Comparison of ENCODE assay signal across 17 cellular contexts in the genomic region with DNA sequence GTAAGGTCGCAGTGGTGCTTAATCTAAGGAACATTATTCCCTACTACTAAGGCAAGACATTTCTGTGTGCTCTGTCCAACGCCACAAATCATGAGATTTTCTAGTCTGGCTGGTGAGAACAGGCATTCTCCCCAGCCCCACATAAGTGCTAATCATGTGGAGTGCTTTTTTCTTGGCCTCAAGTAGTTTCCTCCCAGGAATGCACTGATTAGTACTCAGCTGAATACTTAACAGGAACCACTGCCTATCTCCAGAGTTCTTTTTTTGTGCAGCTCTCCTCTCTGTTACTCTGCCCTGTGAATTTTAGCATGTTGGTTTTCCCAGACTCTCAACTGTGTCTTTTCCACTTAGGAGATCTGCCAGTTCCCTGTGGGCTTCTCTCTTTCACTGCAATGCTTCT.
DNase-seq lines count a peak whose midpoint lies in the region; ATAC-seq and TF ChIP-seq lines count a peak whose summit lies in the region.
"Had no signal": no experiment of that assay in that cellular context is flagged by ENCODE, and none has a peak within 500 bp of the region (broad histone marks: within the 10 kb centered on the region; RNA-seq: fewer than 3 reads in every experiment).

No MANE protein-coding gene starts in this region.

- H3K4me1 ChIP-seq in GM23338 (ENCODE audit: insufficient read depth), result no peaks in the 10 kb centered on the region
- no peaks in the 10 kb centered on the region for H3K4me1 ChIP-seq in lung (ENCODE audit: control insufficient read depth in 2 of 2, insufficient read depth in 2 of 2, low read length in 2 of 2)

- H3K9me3 ChIP-seq in lung (ENCODE audit: control insufficient read depth in 2 of 2, insufficient read depth in 1 of 2, low read length in 1 of 2), result no peaks in the 10 kb centered on the region

- no peak overlapping the region for H3K27ac ChIP-seq in GM23338 (ENCODE audit: low read depth)
- H3K27ac ChIP-seq in lung (ENCODE audit: low read depth in 1 of 2, low read length in 1 of 2), result no peak overlapping the region

- no peak overlapping the region for H3K4me3 ChIP-seq in GM23338
- no peak overlapping the region for H3K4me3 ChIP-seq in lung

- H3K9me3 Mint-ChIP-seq in GM23338, result peaks cover 8% of the 10 kb centered on the region; the same call in 2 of the 3 replicates

- 0 out of 2 replicates have a peak overlapping the region, but pooled peaks have one; percentile 63 for H2AFZ ChIP-seq in GM23338

- H3K27me3 Mint-ChIP-seq in GM23338 (ENCODE audit: insufficient read depth, low read depth, poor library complexity), result peaks cover 1% of the 10 kb centered on the region
- H3K27me3 Mint-ChIP-seq: CD4-positive, CD25-positive, alpha-beta regulatory T cell had no signal

- TF ChIP-seq CTCF in GM23338 (conservative IDR thresholded peaks at IDR 0.05; ENCODE audit: low read depth in 2 of 2) (no peak), lung (IDR thresholded peaks at IDR 0.05; ENCODE audit: control extremely low read depth, extremely low read depth) (no peak)

- H3K36me3 Mint-ChIP-seq in GM23338 (ENCODE audit: low read depth), result peaks cover 7% of the 10 kb centered on the region; the same call in 2 of the 3 replicates
- H3K36me3 Mint-ChIP-seq: CD4-positive, CD25-positive, alpha-beta regulatory T cell had no signal

- H3K27me3 ChIP-seq in GM23338 (ENCODE audit: insufficient read depth) (no peaks in the 10 kb centered on the region), lung (ENCODE audit: control insufficient read depth, insufficient read depth) (no peaks in the 10 kb centered on the region)

- no peak overlapping the region for H3K27ac Mint-ChIP-seq in GM23338

- H3K79me2 ChIP-seq in GM23338 (replicated peaks; ENCODE audit: insufficient read depth), result no peaks in the 10 kb centered on the region

- H3K4me3 Mint-ChIP-seq in GM23338, result no peak overlapping the region
- H3K4me3 Mint-ChIP-seq: CD4-positive, CD25-positive, alpha-beta regulatory T cell had no signal

- no peak overlapping the region for H3K4me2 ChIP-seq in GM23338

- no peaks in the 10 kb centered on the region for H3K36me3 ChIP-seq in GM23338 (ENCODE audit: insufficient read depth)
- no peaks in the 10 kb centered on the region for H3K36me3 ChIP-seq in lung (ENCODE audit: control insufficient read depth in 2 of 2, insufficient read depth in 2 of 2, low read length in 2 of 2)

- H3K9me2 ChIP-seq in GM23338 (ENCODE audit: insufficient read depth), result no peaks in the 10 kb centered on the region

- H3K4me1 Mint-ChIP-seq in GM23338, result no peaks in the 10 kb centered on the region
- H3K4me1 Mint-ChIP-seq: CD4-positive, CD25-positive, alpha-beta regulatory T cell had no signal

- H3F3A ChIP-seq in GM23338 (replicated peaks; ENCODE audit: low read depth), result no peaks in the 10 kb centered on the region

- DNase-seq in GM23338 (ENCODE audit: low spot score), result peak; percentile 6
- DNase-seq in astrocyte of the hippocampus (ENCODE audit: low read depth, low spot score), result peak; percentile 47
- DNase-seq in lung (ENCODE audit: low spot score), result no peak
- peak; percentile 9 for DNase-seq in renal cortical epithelial cell (ENCODE audit: low read depth)
- DNase-seq in GM19238 (ENCODE audit: insufficient read length, low spot score), result no peak
- DNase-seq: ACHN; CD4-positive, CD25-positive, alpha-beta regulatory T cell; DMS79; H7; IMR-90; NCI-H1417; NCI-H1930; NCI-H510A; NCI-H82; SHP77 had no signal

- no peak for ATAC-seq in GM23338
- ATAC-seq in lung (ENCODE audit: insufficient read depth, low FRiP score), result peak; percentile 77
- ATAC-seq in HG02840 (IDR thresholded peaks at IDR 0.05; ENCODE audit: low FRiP score, unreplicated experiment), result no peak
- ATAC-seq in HG02852 (IDR thresholded peaks at IDR 0.05; ENCODE audit: unreplicated experiment), result no peak

- WGBS in lung, 2 donors, result 51 to 84% methylated on average over 2 of the region's 2 CpGs

- H4K20me1 ChIP-seq in GM23338 (replicated peaks; ENCODE audit: insufficient read depth), result no peaks in the 10 kb centered on the region

TF ChIP-seq in GM23338, 12 proteins besides CTCF, POLR2A, EP300 and RAD21 (continues in another document):
- no peak for TF ChIP-seq ZNF331 (CRISPR knock-in tag; IDR thresholded peaks at IDR 0.05; ENCODE audit: low read depth)
- TF ChIP-seq, protein P1, sequence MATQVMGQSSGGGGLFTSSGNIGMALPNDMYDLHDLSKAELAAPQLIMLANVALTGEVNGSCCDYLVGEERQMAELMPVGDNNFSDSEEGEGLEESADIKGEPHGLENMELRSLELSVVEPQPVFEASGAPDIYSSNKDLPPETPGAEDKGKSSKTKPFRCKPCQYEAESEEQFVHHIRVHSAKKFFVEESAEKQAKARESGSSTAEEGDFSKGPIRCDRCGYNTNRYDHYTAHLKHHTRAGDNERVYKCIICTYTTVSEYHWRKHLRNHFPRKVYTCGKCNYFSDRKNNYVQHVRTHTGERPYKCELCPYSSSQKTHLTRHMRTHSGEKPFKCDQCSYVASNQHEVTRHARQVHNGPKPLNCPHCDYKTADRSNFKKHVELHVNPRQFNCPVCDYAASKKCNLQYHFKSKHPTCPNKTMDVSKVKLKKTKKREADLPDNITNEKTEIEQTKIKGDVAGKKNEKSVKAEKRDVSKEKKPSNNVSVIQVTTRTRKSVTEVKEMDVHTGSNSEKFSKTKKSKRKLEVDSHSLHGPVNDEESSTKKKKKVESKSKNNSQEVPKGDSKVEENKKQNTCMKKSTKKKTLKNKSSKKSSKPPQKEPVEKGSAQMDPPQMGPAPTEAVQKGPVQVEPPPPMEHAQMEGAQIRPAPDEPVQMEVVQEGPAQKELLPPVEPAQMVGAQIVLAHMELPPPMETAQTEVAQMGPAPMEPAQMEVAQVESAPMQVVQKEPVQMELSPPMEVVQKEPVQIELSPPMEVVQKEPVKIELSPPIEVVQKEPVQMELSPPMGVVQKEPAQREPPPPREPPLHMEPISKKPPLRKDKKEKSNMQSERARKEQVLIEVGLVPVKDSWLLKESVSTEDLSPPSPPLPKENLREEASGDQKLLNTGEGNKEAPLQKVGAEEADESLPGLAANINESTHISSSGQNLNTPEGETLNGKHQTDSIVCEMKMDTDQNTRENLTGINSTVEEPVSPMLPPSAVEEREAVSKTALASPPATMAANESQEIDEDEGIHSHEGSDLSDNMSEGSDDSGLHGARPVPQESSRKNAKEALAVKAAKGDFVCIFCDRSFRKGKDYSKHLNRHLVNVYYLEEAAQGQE (IDR thresholded peaks at IDR 0.05; ENCODE audit: unreplicated experiment), result no peak
- TF ChIP-seq EZH2 (IDR thresholded peaks at IDR 0.05; ENCODE audit: low read depth, unreplicated experiment), result no peak
- TF ChIP-seq, protein P2, sequence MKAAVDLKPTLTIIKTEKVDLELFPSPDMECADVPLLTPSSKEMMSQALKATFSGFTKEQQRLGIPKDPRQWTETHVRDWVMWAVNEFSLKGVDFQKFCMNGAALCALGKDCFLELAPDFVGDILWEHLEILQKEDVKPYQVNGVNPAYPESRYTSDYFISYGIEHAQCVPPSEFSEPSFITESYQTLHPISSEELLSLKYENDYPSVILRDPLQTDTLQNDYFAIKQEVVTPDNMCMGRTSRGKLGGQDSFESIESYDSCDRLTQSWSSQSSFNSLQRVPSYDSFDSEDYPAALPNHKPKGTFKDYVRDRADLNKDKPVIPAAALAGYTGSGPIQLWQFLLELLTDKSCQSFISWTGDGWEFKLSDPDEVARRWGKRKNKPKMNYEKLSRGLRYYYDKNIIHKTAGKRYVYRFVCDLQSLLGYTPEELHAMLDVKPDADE (IDR thresholded peaks at IDR 0.05), result no peak

Comparison
In these comparisons a context has a peak if more than half of its experiments do, and no peak if none do; other contexts are left out.
1. DNase-seq: peak in GM23338 (single experiment), astrocyte of the hippocampus (single experiment) and renal cortical epithelial cell (single experiment); none in lung (single experiment) and GM19238 (single experiment).